ENCODE assay signal across 8 cellular contexts in genomic region chr9:130834371-130835311, GRCh38. TPM values are rescaled to one million over a fixed set of nuclear protein-coding genes. Genes with fewer than 3 reads are reported as not detected.
DNase-seq lines count a peak whose midpoint lies in the region; ATAC-seq and TF ChIP-seq lines count a peak whose summit lies in the region.

Gene ABL1, plus strand, starts transcription at chr9:130835254. Its CDS starts 193 bp downstream, at chr9:130835447.

- H3K9ac ChIP-seq in mesendoderm (ENCODE audit: low read length): peak within 1 kb of the TSS; percentile 89

- H3K23ac ChIP-seq in mesendoderm (ENCODE audit: low read length): peak within 1 kb of the TSS; percentile 76

- peaks cover 19% of the 10 kb centered on the region for H3K79me1 ChIP-seq in mesendoderm (ENCODE audit: low read length)

- H3K9me3 Mint-ChIP-seq in effector memory CD8-positive, alpha-beta T cell: no peaks in the 10 kb centered on the region

- peak within 1 kb of the TSS; percentile 12 for H2BK5ac ChIP-seq in mesendoderm (ENCODE audit: low read length)

- peak within 1 kb of the TSS; percentile 90 for H3K4ac ChIP-seq in mesendoderm (ENCODE audit: low read depth, low read length)

- peaks cover 26 to 44% of the 10 kb centered on the region in 2 donors for H3K4me1 Mint-ChIP-seq in effector memory CD8-positive, alpha-beta T cell (ENCODE audit: low read depth in 2 of 2)

- in situ Hi-C loops in GM18951 (cut with MboI; ENCODE audit: low sequenced_read_pairs, unreplicated experiment): no loop called here

- DNase-seq in AG09309 (ENCODE audit: low read depth): no peak
- DNase-seq in NCI-H82 (lab: John Stamatoyannopoulos, UW): peak; percentile 78
- DNase-seq in effector memory CD8-positive, alpha-beta T cell: peak; percentile 74 to 77 (median 74)
- DNase-seq in mesendoderm: peak; percentile 81
- peak; percentile 73 to 79 for DNase-seq in stimulated activated CD8-positive, alpha-beta memory T cell treated with anti-CD3 and anti-CD28 coated beads, Interleukin-15, amount 100 ng/mL, for 48 hours (ENCODE audit: low read depth in 2 of 2)

- TF ChIP-seq POLR2A in GM18951 (IDR thresholded peaks at IDR 0.05; ENCODE audit: extremely low read depth, insufficient read depth, insufficient read length): peak; percentile 62

- H3K4me3 ChIP-seq in AG09309 (ENCODE audit: control insufficient read depth, low read depth, low read length) (peak within 1 kb of the TSS; percentile 65), mesendoderm (ENCODE audit: low read length) (peak within 1 kb of the TSS; percentile 85)

- H3K79me2 ChIP-seq in mesendoderm (ENCODE audit: control insufficient read depth, insufficient read depth, low read length): peaks cover 41% of the 10 kb centered on the region

- H3K4me3 Mint-ChIP-seq in effector memory CD8-positive, alpha-beta T cell: peak within 1 kb of the TSS; percentile 93 to 98

- H3K36me3 ChIP-seq in mesendoderm (ENCODE audit: control insufficient read depth, insufficient read depth, low read length): no peaks in the 10 kb centered on the region

- no CpG with 5 or more reads among the region's 72 CpGs for whole genome bisulfite sequencing in mesendoderm (ENCODE audit: extremely low coverage, insufficient coverage, low lambda C conversion rate)

- POLR2A ChIA-PET in activated CD8-positive, alpha-beta memory T cell treated with anti-CD3 and anti-CD28 coated beads for 36 hours (lab: Charles Lee): interaction anchor here (0.6 to 0.7 kb wide), 2 partner anchors 20 to 42 kb away, joined by 4 read pairs; no protein-coding TSS in a partner anchor

- no peak within 1 kb of the TSS for H2AK5ac ChIP-seq in mesendoderm (ENCODE audit: low read length)

- H3K4me2 ChIP-seq in mesendoderm (ENCODE audit: low read length): peak within 1 kb of the TSS; percentile 85

- H3K27ac Mint-ChIP-seq in effector memory CD8-positive, alpha-beta T cell: peak within 1 kb of the TSS; percentile 86 to 99

- no peak within 1 kb of the TSS for H4K5ac ChIP-seq in mesendoderm (ENCODE audit: low read length)

- no peak within 1 kb of the TSS for H2BK15ac ChIP-seq in mesendoderm (replicated peaks; ENCODE audit: low read depth)

- H3K27me3 Mint-ChIP-seq in effector memory CD8-positive, alpha-beta T cell: no peaks in the 10 kb centered on the region

- H3K36me3 Mint-ChIP-seq in effector memory CD8-positive, alpha-beta T cell (ENCODE audit: insufficient read depth): peaks cover 23% of the 10 kb centered on the region

- peak within 1 kb of the TSS; percentile 96 for H2BK120ac ChIP-seq in mesendoderm (ENCODE audit: low read depth, low read length)

- CTCF ChIA-PET in activated CD8-positive, alpha-beta memory T cell treated with anti-CD3 and anti-CD28 coated beads for 36 hours (lab: Charles Lee): interaction anchor here (0.6 to 1.2 kb wide), 2 partner anchors 14 to 31 kb away, joined by 3 to 4 read pairs; no protein-coding TSS in a partner anchor

- H4K8ac ChIP-seq in mesendoderm (ENCODE audit: low read depth, low read length): peak within 1 kb of the TSS; percentile 43

- H3K4me1 ChIP-seq in mesendoderm (ENCODE audit: control insufficient read depth, low read depth, low read length): peaks cover 8% of the 10 kb centered on the region

- H3K27me3 ChIP-seq in mesendoderm (ENCODE audit: insufficient read depth, low read length, poor library complexity): no peaks in the 10 kb centered on the region

- H3K18ac ChIP-seq in mesendoderm (ENCODE audit: low read length): peak within 1 kb of the TSS; percentile 71

- peak within 1 kb of the TSS; percentile 89 for H3K27ac ChIP-seq in mesendoderm (ENCODE audit: low read depth, low read length)

- H3K56ac ChIP-seq in mesendoderm (ENCODE audit: low read length): peak within 1 kb of the TSS; percentile 93

- no peak for TF ChIP-seq CTCF in AG09309 (IDR thresholded peaks at IDR 0.05; ENCODE audit: control insufficient read depth, insufficient read depth, low read depth, low read length, missing control alignments)

- peak; percentile 51 for ATAC-seq in HG03378 (IDR thresholded peaks at IDR 0.05; ENCODE audit: unreplicated experiment)
- ATAC-seq in effector memory CD8-positive, alpha-beta T cell (replicated peaks): peak; percentile 90

RNA-seq across cellular contexts. Expression of gene ABL1, which starts in this region (rescaled TPM):
- total RNA-seq in activated CD8-positive, alpha-beta memory T cell treated with anti-CD3 and anti-CD28 coated beads for 36 hours: 10 to 100 TPM; 41.7 to 41.8 TPM
- polyA plus RNA-seq in mesendoderm (2013, experiment 1 of 2): 60.5 TPM
- 59.9 TPM for polyA plus RNA-seq in mesendoderm (2013, experiment 2 of 2)
